Comparison of ENCODE assay signal across 18 cellular contexts in genomic region chr9:124813496-124814177, GRCh38. TPM values are rescaled to one million over a fixed set of nuclear protein-coding genes. Genes with fewer than 3 reads are reported as not detected.
DNase-seq lines count a peak whose midpoint lies in the region; ATAC-seq and TF ChIP-seq lines count a peak whose summit lies in the region.
"Had no signal": no experiment of that assay in that cellular context is flagged by ENCODE, and none has a peak within 500 bp of the region (broad histone marks: within the 10 kb centered on the region; RNA-seq: fewer than 3 reads in every experiment).

No MANE protein-coding gene starts in this region.

- H3K9me1 ChIP-seq in IMR-90 (ENCODE audit: insufficient read depth, low read length) = peaks cover 25% of the 10 kb centered on the region

- peak overlapping the region; percentile 78 for H3K4ac ChIP-seq in IMR-90 (ENCODE audit: low read depth, low read length)

- dilution Hi-C loops in IMR-90 (cut with HindIII; ENCODE audit: low sequenced_read_pairs, unreplicated experiment) = no loop called here

- WGBS in IMR-90 (ENCODE audit: extremely low coverage in 2 of 2, insufficient read length in 1 of 2), 2 experiments = 53% methylated on average over 2 of the region's 11 CpGs; no CpG with 5 or more reads in 1 of the 2 experiments
- 50 to 78% methylated on average over 1 to 11 of the region's 11 CpGs for WGBS in transverse colon (ENCODE audit: low coverage in 1 of 2), 2 donors
- WGBS in right lobe of liver (ENCODE audit: insufficient coverage, low coverage, low lambda C conversion rate, missing lambda C conversion rate) = 67% methylated on average over 5 of the region's 11 CpGs

- CTCF ChIA-PET in IMR-90 (lab: Yijun Ruan, JAX) = interaction anchor here (0.6 to 1.3 kb wide), 5 partner anchors 13 to 44 kb away, joined by 3 to 10 read pairs (median 3); no protein-coding TSS in a partner anchor

- H2AFZ ChIP-seq in IMR-90 (replicated peaks; ENCODE audit: low read length, poor library complexity) = no peak overlapping the region

- peaks cover 27% of the 10 kb centered on the region for H3K4me1 ChIP-seq in IMR-90 (ENCODE audit: control insufficient read depth, insufficient read depth, low read length)
- H3K4me1 ChIP-seq in lower lobe of right lung = peaks cover 12% of the 10 kb centered on the region
- peaks cover 11 to 26% (median 24%) of the 10 kb centered on the region in 4 donors for H3K4me1 ChIP-seq in transverse colon
- peaks cover 0 to 4% (median 0%) of the 10 kb centered on the region in 4 donors for H3K4me1 ChIP-seq in right lobe of liver

- no peak overlapping the region for H3K4me2 ChIP-seq in IMR-90 (ENCODE audit: low read depth, low read length)

- H2BK5ac ChIP-seq in IMR-90 (ENCODE audit: low read depth, low read length, poor library complexity, severe bottlenecking) = no peak overlapping the region

- peaks cover 0 to 10% of the 10 kb centered on the region in 2 experiments; a peak in 2 of 4 replicates for H3K79me1 ChIP-seq in IMR-90 (ENCODE audit: low read depth in 1 of 2, low read length in 2 of 2)

- peak overlapping the region; percentile 86 for H2BK120ac ChIP-seq in IMR-90 (ENCODE audit: low read depth, low read length)

- TF ChIP-seq EP300 in transverse colon (IDR thresholded peaks at IDR 0.05; ENCODE audit: low read depth) = no peak

- H2AK9ac ChIP-seq in IMR-90 (replicated peaks; ENCODE audit: low read depth, low read length, poor library complexity) = peak overlapping the region; percentile 10

- H3K36me3 ChIP-seq in IMR-90 (ENCODE audit: control insufficient read depth, insufficient read depth, low read length) (peaks cover 10% of the 10 kb centered on the region; the same call in 1 of the 2 replicates), lower lobe of right lung (no peaks in the 10 kb centered on the region), transverse colon (no peaks in the 10 kb centered on the region), right lobe of liver (no peaks in the 10 kb centered on the region)

- ATAC-seq in IMR-90 (ENCODE audit: low read depth) = no peak
- ATAC-seq in lower lobe of right lung = no peak
- ATAC-seq in right lobe of liver = no peak
- ATAC-seq in HG03097 (IDR thresholded peaks at IDR 0.05; ENCODE audit: low FRiP score, unreplicated experiment) = no peak
- ATAC-seq: naive thymus-derived CD8-positive, alpha-beta T cell; PC-3 had no signal

- TF ChIP-seq CTCF in IMR-90 (conservative IDR thresholded peaks at IDR 0.05; ENCODE audit: low read depth, low read length) = no peak
- no peak for TF ChIP-seq CTCF in lower lobe of right lung (IDR thresholded peaks at IDR 0.05)
- no peak for TF ChIP-seq CTCF in transverse colon (IDR thresholded peaks at IDR 0.05)
- no peak for TF ChIP-seq CTCF in right lobe of liver (IDR thresholded peaks at IDR 0.05)

- TF ChIP-seq RAD21 in IMR-90 (IDR thresholded peaks at IDR 0.05; ENCODE audit: low read length) = no peak

- H3K9me3 ChIP-seq in IMR-90 (ENCODE audit: control insufficient read depth, insufficient read depth, low read length) = no peaks in the 10 kb centered on the region
- H3K9me3 ChIP-seq in lower lobe of right lung = no peaks in the 10 kb centered on the region
- H3K9me3 ChIP-seq in transverse colon = no peaks in the 10 kb centered on the region
- no peaks in the 10 kb centered on the region for H3K9me3 ChIP-seq in right lobe of liver

- in situ Hi-C loops in IMR-90 (cut with MboI; ENCODE audit: low sequenced_read_pairs) (no loop called here), transverse colon (cut with MboI; ENCODE audit: low pct_ligation_motif_present in 1 of 4, low pct_unique_long_range_greater_than_20kb in 1 of 4, low sequenced_read_pairs in 3 of 4) (no loop called here)

- H2BK15ac ChIP-seq in IMR-90 (ENCODE audit: low read depth, low read length) = peak overlapping the region; percentile 61; the same call in 1 of the 3 replicates

- H3K4me3 ChIP-seq in IMR-90 (ENCODE audit: insufficient read depth, low read depth, low read length) (no peak overlapping the region), lower lobe of right lung (no peak overlapping the region), transverse colon (no peak overlapping the region), right lobe of liver (no peak overlapping the region)

- H3K9ac ChIP-seq in IMR-90 (ENCODE audit: low read depth, low read length) = no peak overlapping the region

- POLR2A ChIA-PET in IMR-90 (lab: Charles Lee; ENCODE audit: unreplicated experiment) = no interaction called here

- H2AK5ac ChIP-seq in IMR-90 (ENCODE audit: low read depth, low read length) = peak overlapping the region; percentile 79

- H4K91ac ChIP-seq in IMR-90 (ENCODE audit: insufficient read depth, low read depth, low read length) = peak overlapping the region; percentile 57

- peak overlapping the region; percentile 74 for H2BK20ac ChIP-seq in IMR-90 (ENCODE audit: low read depth, low read length)

- intact Hi-C loops in IMR-90 (cut with micrococcal nuclease) (loop anchor here (2.0 kb wide), 1 partner anchor 39 kb away; the partner anchor contains the start of gene WDR38), lower lobe of right lung (cut with DNase I) (no loop called here), transverse colon (cut with DNase I; ENCODE audit: low total_unique reads) (no loop called here), right lobe of liver (cut with DNase I) (no loop called here)

- H3K23ac ChIP-seq in IMR-90 (ENCODE audit: low read depth, low read length) = no peak overlapping the region

- H4K20me1 ChIP-seq in IMR-90 (ENCODE audit: insufficient read depth, low read length) = no peaks in the 10 kb centered on the region

- TF ChIP-seq POLR2A in IMR-90 (IDR thresholded peaks at IDR 0.05; ENCODE audit: low read depth, low read length) (no peak), transverse colon (IDR thresholded peaks at IDR 0.05) (no peak), right lobe of liver (IDR thresholded peaks at IDR 0.05) (no peak)

- H3K56ac ChIP-seq in IMR-90 (ENCODE audit: extremely low read depth, insufficient read depth, low read length) = no peak overlapping the region

- BruUV-seq in IMR-90 (replicated peaks; lab: Mats Ljungman, UMichigan) = no TSS peak

- no peak for DNase-seq in IMR-90
- DNase-seq in astrocyte of the hippocampus (ENCODE audit: low read depth, low spot score) = peak; percentile 46
- DNase-seq in lower lobe of right lung = peak; percentile 6
- no peak for DNase-seq in transverse colon
- no peak for DNase-seq in right lobe of liver
- DNase-seq in GM19240 (ENCODE audit: insufficient read length, low spot score) = no peak
- DNase-seq: activated gamma-delta T cell; CD4-positive, alpha-beta memory T cell; hippocampal formation; Kasumi-1; naive thymus-derived CD8-positive, alpha-beta T cell; NCI-H146; PC-3; retina; stimulated activated CD4-positive, alpha-beta T cell treated with anti-CD3 and anti-CD28 coated beads, Interleukin-4, amount 100 ng/mL, for 4 hours had no signal

- H3K18ac ChIP-seq in IMR-90 (ENCODE audit: low read depth, low read length) = peak overlapping the region; percentile 44

- no peaks in the 10 kb centered on the region for H3K27me3 ChIP-seq in IMR-90 (ENCODE audit: control insufficient read depth, insufficient read depth, low read length)
- H3K27me3 ChIP-seq in lower lobe of right lung (ENCODE audit: low read depth) = no peaks in the 10 kb centered on the region
- H3K27me3 ChIP-seq in transverse colon = no peaks in the 10 kb centered on the region
- H3K27me3 ChIP-seq in right lobe of liver = no peaks in the 10 kb centered on the region

- peak overlapping the region; percentile 41; the same call in 1 of the 2 replicates for H4K5ac ChIP-seq in IMR-90 (ENCODE audit: low read depth, low read length)

- H3K27ac ChIP-seq in IMR-90 (ENCODE audit: insufficient read depth, low read length) = peak overlapping the region; percentile 6; the same call in 1 of the 2 replicates
- H3K27ac ChIP-seq in lower lobe of right lung = no peak overlapping the region
- H3K27ac ChIP-seq in transverse colon = peak overlapping the region; percentile 13 to 83 (median 77)
- no peak overlapping the region for H3K27ac ChIP-seq in right lobe of liver

- H3K14ac ChIP-seq in IMR-90 (replicated peaks; ENCODE audit: low read depth, low read length) = peak overlapping the region; percentile 59

- peak overlapping the region in 1 of 2 experiments; percentile 90; a peak in 1 of 4 replicates for H4K8ac ChIP-seq in IMR-90 (ENCODE audit: low read depth in 2 of 2, low read length in 2 of 2)

RNA-seq across cellular contexts. Expression of gene OLFML2A, which starts 36.7 kb away (rescaled TPM):
- 1.4 and 2.0 TPM in 2 replicates for total RNA-seq in IMR-90 (2012; rRNA removed)
- polyA plus RNA-seq in IMR-90 (2012; rRNA removed) = 4.7 and 5.9 TPM in 2 replicates
- polyA plus RNA-seq in IMR-90 (2012; cell fraction: cytosol; rRNA removed) = 5.6 and 18.2 TPM in 2 replicates
- polyA plus RNA-seq in IMR-90 (2012; cell fraction: nucleus; rRNA removed; ENCODE audit: low replicate concordance) = 4.1 and 7.9 TPM in 2 replicates
- 22.3 TPM for total RNA-seq in lower lobe of right lung
- 10 to 100 TPM in 3 of 4 donors, 1 to 10 TPM in 1; 9.4 to 59.1 (median 16.0) TPM for total RNA-seq in transverse colon
- total RNA-seq in right lobe of liver = under 1 TPM; 0.12 to 0.74 (median 0.40) TPM
- total RNA-seq: CD4-positive, alpha-beta memory T cell had no signal
- polyA plus RNA-seq: CD4-positive, alpha-beta memory T cell; naive thymus-derived CD8-positive, alpha-beta T cell had no signal

RNA-seq across cellular contexts. Expression of gene WDR38, which starts 39.6 kb away (rescaled TPM):
- total RNA-seq in IMR-90 (2012; rRNA removed) (not detected in 2 replicates), lower lobe of right lung (6.6 TPM), transverse colon (not detected), right lobe of liver (not detected)
- polyA plus RNA-seq in IMR-90 (2012; rRNA removed) = not detected in 2 replicates
- polyA plus RNA-seq in IMR-90 (2012; cell fraction: cytosol; rRNA removed) = not detected in 2 replicates
- polyA plus RNA-seq in IMR-90 (2012; cell fraction: nucleus; rRNA removed; ENCODE audit: low replicate concordance) = not detected in 2 replicates
- total RNA-seq: aorta; CD4-positive, alpha-beta memory T cell; naive thymus-derived CD8-positive, alpha-beta T cell; NCI-H460; PC-3 had no signal
- polyA plus RNA-seq: CD4-positive, alpha-beta memory T cell; naive thymus-derived CD8-positive, alpha-beta T cell had no signal

RNA-seq across cellular contexts. Expression of gene NR6A1, which starts 42.5 kb away (rescaled TPM):
- 0.28 and 0.36 TPM in 2 replicates for total RNA-seq in IMR-90 (2012; rRNA removed)
- polyA plus RNA-seq in IMR-90 (2012; rRNA removed) = 0.10 and 0.14 TPM in 2 replicates
- polyA plus RNA-seq in IMR-90 (2012; cell fraction: cytosol; rRNA removed) = 0.03 TPM in 2 replicates
- polyA plus RNA-seq in IMR-90 (2012; cell fraction: nucleus; rRNA removed; ENCODE audit: low replicate concordance) = 0.46 and 0.58 TPM in 2 replicates
- 4.5 TPM for total RNA-seq in lower lobe of right lung
- total RNA-seq in transverse colon = 10 to 100 TPM in 3 of 4 donors, 1 to 10 TPM in 1; 9.7 to 14.6 (median 12.5) TPM
- total RNA-seq in right lobe of liver = 1 to 10 TPM; 1.3 to 3.6 (median 1.9) TPM
- polyA plus RNA-seq: CD4-positive, alpha-beta memory T cell; naive thymus-derived CD8-positive, alpha-beta T cell had no signal

RNA-seq across cellular contexts. Expression of gene RPL35, which starts 48.1 kb away (rescaled TPM):
- 881 and 1,151 TPM in 2 replicates for total RNA-seq in IMR-90 (2012; rRNA removed)
- polyA plus RNA-seq in IMR-90 (2012; rRNA removed) = 1,650 and 1,735 TPM in 2 replicates
- polyA plus RNA-seq in IMR-90 (2012; cell fraction: cytosol; rRNA removed) = 3,661 and 4,271 TPM in 2 replicates
- 742 and 1,804 TPM in 2 replicates for polyA plus RNA-seq in IMR-90 (2012; cell fraction: nucleus; rRNA removed; ENCODE audit: low replicate concordance)
- total RNA-seq in lower lobe of right lung = 812 TPM
- total RNA-seq in transverse colon = 1,000 to 10,000 TPM in 3 of 4 donors, 100 to 1,000 TPM in 1; 498 to 3,953 (median 1,382) TPM
- 1,000 to 10,000 TPM in 2 of 6 experiments, 100 to 1,000 TPM in 4; 372 to 1,299 (median 414) TPM for total RNA-seq in right lobe of liver

RNA-seq across cellular contexts. Expression of gene ARPC5L, which starts 48.3 kb away (rescaled TPM):
- total RNA-seq in IMR-90 (2012; rRNA removed) = 11.1 and 19.7 TPM in 2 replicates
- 53.8 and 57.4 TPM in 2 replicates for polyA plus RNA-seq in IMR-90 (2012; rRNA removed)
- 40.2 and 49.0 TPM in 2 replicates for polyA plus RNA-seq in IMR-90 (2012; cell fraction: cytosol; rRNA removed)
- 25.4 and 61.2 TPM in 2 replicates for polyA plus RNA-seq in IMR-90 (2012; cell fraction: nucleus; rRNA removed; ENCODE audit: low replicate concordance)
- total RNA-seq in lower lobe of right lung = 33.2 TPM
- total RNA-seq in transverse colon = 10 to 100 TPM in 3 of 4 donors, 1 to 10 TPM in 1; 9.8 to 37.0 (median 22.8) TPM
- total RNA-seq in right lobe of liver = 10 to 100 TPM; 15.2 to 25.7 (median 20.6) TPM

Comparison
In these comparisons a context has a peak if more than half of its experiments do, and no peak if none do; other contexts are left out.
1. DNase-seq: peak in astrocyte of the hippocampus (single experiment) and lower lobe of right lung (single experiment); none in IMR-90 (single experiment), transverse colon (single experiment), right lobe of liver (0 of 3) and GM19240 (single experiment).
2. H3K27ac ChIP-seq: peak in IMR-90 (single experiment) and transverse colon (4 of 4); none in lower lobe of right lung (single experiment) and right lobe of liver (0 of 3).